ENCODE assay signal across 21 cellular contexts in the genomic region with DNA sequence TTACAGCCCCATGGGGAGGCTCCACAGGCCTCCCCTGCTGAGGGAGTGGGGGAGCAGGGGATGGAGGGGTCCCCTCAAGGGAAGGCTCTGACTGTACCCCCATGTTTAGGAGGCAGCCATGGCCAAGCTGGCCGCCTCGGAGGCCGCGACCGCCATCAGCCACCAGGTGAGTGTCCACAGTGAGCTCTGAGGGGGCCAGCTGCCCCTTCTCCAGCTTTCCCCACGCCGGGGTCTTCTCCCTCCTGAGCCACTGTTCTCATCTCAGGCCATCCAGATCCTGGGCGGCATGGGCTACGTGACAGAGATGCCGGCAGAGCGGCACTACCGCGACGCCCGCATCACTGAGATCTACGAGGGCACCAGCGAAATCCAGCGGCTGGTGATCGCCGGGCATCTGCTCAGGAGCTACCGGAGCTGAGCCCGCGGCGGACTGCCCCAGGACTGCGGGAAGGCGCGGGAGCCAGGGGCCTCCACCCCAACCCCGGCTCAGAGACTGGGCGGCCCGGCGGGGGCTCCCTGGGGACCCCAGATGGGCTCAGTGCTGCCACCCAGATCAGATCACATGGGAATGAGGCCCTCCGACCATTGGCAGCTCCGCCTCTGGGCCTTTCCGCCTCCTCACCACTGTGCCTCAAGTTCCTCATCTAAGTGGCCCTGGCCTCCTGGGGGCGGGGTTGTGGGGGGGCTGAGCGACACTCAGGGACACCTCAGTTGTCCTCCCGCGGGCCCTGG. TPM values are rescaled to one million over a fixed set of nuclear protein-coding genes. Genes with fewer than 3 reads are reported as not detected.
A peak's percentile ranks its signal among the peaks of the same experiment; 100 is the strongest.
DNase-seq lines count a peak whose midpoint lies in the region; ATAC-seq and TF ChIP-seq lines count a peak whose summit lies in the region.
"Had no signal": no experiment of that assay in that cellular context is flagged by ENCODE, and none has a peak within 500 bp of the region (broad histone marks: within the 10 kb centered on the region; RNA-seq: fewer than 3 reads in every experiment).

No MANE protein-coding gene starts in this region.

- no peaks in the 10 kb centered on the region for H3K4me1 Mint-ChIP-seq in chondrocyte (ENCODE audit: low read depth)
- H3K4me1 Mint-ChIP-seq: IgD-negative memory B cell had no signal

- H3K36me3 ChIP-seq in HEK293 (ENCODE audit: control insufficient read depth in 2 of 2, insufficient read depth in 1 of 2, low read length in 2 of 2) (peaks cover 0 to 19% of the 10 kb centered on the region in 2 experiments; a peak in 2 of 3 replicates), spleen (peaks cover 0 to 53% (median 14%) of the 10 kb centered on the region in 6 donors), left lung (peaks cover 0 to 32% of the 10 kb centered on the region in 2 donors), MG63 (no peaks in the 10 kb centered on the region)
- H3K36me3 ChIP-seq: BE2C, HAP-1 had no signal

- intact Hi-C loops in spleen (cut with DNase I; ENCODE audit: low total_unique reads) (no loop called here), left lung (cut with DNase I) (no loop called here)

- H3K4me3 ChIP-seq in HEK293 (ENCODE audit: low read depth, low read length) (no peak overlapping the region), spleen (no peak overlapping the region), left lung (no peak overlapping the region), MG63 (no peak overlapping the region)
- H3K4me3 ChIP-seq: HAP-1 had no signal

- no peaks in the 10 kb centered on the region for H3K9me3 Mint-ChIP-seq in chondrocyte (ENCODE audit: low read depth)
- H3K9me3 Mint-ChIP-seq: IgD-negative memory B cell had no signal

- TF ChIP-seq POLR2A in spleen (IDR thresholded peaks at IDR 0.05): no peak

- WGBS in spleen, 5 donors: 89 to 96% (median 93%) methylated on average over 23 to 38 of the region's 38 CpGs

- peaks cover 1% of the 10 kb centered on the region for H3K36me3 Mint-ChIP-seq in chondrocyte (ENCODE audit: low read depth)
- H3K36me3 Mint-ChIP-seq: IgD-negative memory B cell had no signal

- H3K9me3 ChIP-seq in HEK293 (ENCODE audit: control insufficient read depth, insufficient read depth, low read depth, low read length) (no peaks in the 10 kb centered on the region), spleen (no peaks in the 10 kb centered on the region), left lung (no peaks in the 10 kb centered on the region), MG63 (no peaks in the 10 kb centered on the region)
- H3K9me3 ChIP-seq: BE2C, HAP-1 had no signal

- POLR2A ChIA-PET in HEK293 (lab: Yijun Ruan, JAX): no interaction called here

- ATAC-seq in left lung: no peak
- ATAC-seq: Panc1, SK-N-SH treated with all-trans-retinoic acid at 6 μM for 48 hours had no signal

- peak; percentile 35 for DNase-seq in GM10266 (ENCODE audit: extremely low spot score)
- DNase-seq in chondrocyte (ENCODE audit: low spot score): peak; percentile 79
- DNase-seq in spleen: peak; percentile 69
- DNase-seq in left lung: no peak
- no peak for DNase-seq in MG63
- DNase-seq in GM20000 (ENCODE audit: low spot score): no peak
- DNase-seq: BE2C; CD4-positive, CD25-positive, alpha-beta regulatory T cell; Kasumi-1; NCI-H1105; NCI-H146; NCI-H2029 treated with DMSO at 0.1 percent for 48 hours; NCI-H345; NCI-H524; NCI-H774; NK-92 treated with Interleukin-12 subunit alpha and Interleukin-12 subunit beta, amount 100 ng/mL, for 24 hours had no signal

- H3K27me3 Mint-ChIP-seq in chondrocyte (ENCODE audit: low read depth): no peaks in the 10 kb centered on the region
- H3K27me3 Mint-ChIP-seq: CD4-positive, CD25-positive, alpha-beta regulatory T cell; IgD-negative memory B cell had no signal

- CTCF ChIA-PET in HEK293 (lab: Yijun Ruan, JAX): no interaction called here

- H3K4me3 Mint-ChIP-seq in chondrocyte (ENCODE audit: unreplicated experiment): no peak overlapping the region
- H3K4me3 Mint-ChIP-seq: CD4-positive, CD25-positive, alpha-beta regulatory T cell; IgD-negative memory B cell had no signal

- H3K4me1 ChIP-seq in HEK293 (ENCODE audit: control insufficient read depth, insufficient read depth, low read length) (no peaks in the 10 kb centered on the region), spleen (peaks cover 0 to 28% (median 7%) of the 10 kb centered on the region in 6 donors), left lung (no peaks in the 10 kb centered on the region)
- H3K4me1 ChIP-seq: BE2C, HAP-1 had no signal

- TF ChIP-seq CTCF in GM10266 (IDR thresholded peaks at IDR 0.05; ENCODE audit: control insufficient read depth, insufficient read depth, low read depth, missing control alignments): no peak
- no peak for TF ChIP-seq CTCF in HEK293 (tag by site-specific recombination; IDR thresholded peaks at IDR 0.05)
- TF ChIP-seq CTCF in chondrocyte (IDR thresholded peaks at IDR 0.05): no peak
- TF ChIP-seq CTCF in spleen (IDR thresholded peaks at IDR 0.05 in 8 of 11, conservative IDR thresholded peaks at IDR 0.05 in 3 of 11): no peak
- no peak for TF ChIP-seq CTCF in left lung (IDR thresholded peaks at IDR 0.05)
- no peak for TF ChIP-seq CTCF in GM20000 (IDR thresholded peaks at IDR 0.05; ENCODE audit: extremely low read depth, missing control alignments)

- H3K27ac Mint-ChIP-seq in chondrocyte (ENCODE audit: unreplicated experiment): no peak overlapping the region
- H3K27ac Mint-ChIP-seq: CD4-positive, CD25-positive, alpha-beta regulatory T cell; IgD-negative memory B cell had no signal

- H3K27me3 ChIP-seq in spleen (replicated peaks in 1 of 7) (no peaks in the 10 kb centered on the region), left lung (no peaks in the 10 kb centered on the region), MG63 (no peaks in the 10 kb centered on the region)
- H3K27me3 ChIP-seq: BE2C had no signal

- H3K27ac ChIP-seq in HEK293 (ENCODE audit: extremely low read depth, low read depth, low read length): no peak overlapping the region
- H3K27ac ChIP-seq in spleen: peak overlapping the region in 6 of 8 donors; percentile 13 to 89 (median 81)
- H3K27ac ChIP-seq in left lung: no peak overlapping the region

TF ChIP-seq in HEK293, 187 proteins besides CTCF, POLR2A, EP300 and RAD21:
- TF ChIP-seq ZFHX2 (tag by site-specific recombination; conservative IDR thresholded peaks at IDR 0.05) (0 out of 2 replicates have a peak, but pooled peaks have one; percentile 7), ZNF23 (tag by site-specific recombination; IDR thresholded peaks at IDR 0.05; ENCODE audit: borderline replicate concordance) (no peak)
TF ChIP-seq in HEK293: peak in this region for 1.

RNA-seq across cellular contexts. Expression of a gene that starts 13.6 kb away (rescaled TPM):
- total RNA-seq in chondrocyte (6.8 to 7.2 TPM (median 7.0 TPM) in 3 replicates), spleen (10 to 100 TPM; 21.4 to 55.1 (median 35.1) TPM), left lung (10 to 100 TPM; 17.3 to 20.6 TPM)
- polyA plus RNA-seq in spleen: 10 to 100 TPM; 21.2 to 66.4 (median 40.1) TPM
- total RNA-seq in MG63 (2014; rRNA removed; shearing (Covaris generic); ENCODE audit: low replicate concordance): 6.4 and 7.5 TPM in 2 replicates

RNA-seq across cellular contexts. Expression of a gene that starts 28.9 kb away (rescaled TPM):
- total RNA-seq in chondrocyte (21.9 to 22.7 TPM (median 22.3 TPM) in 3 replicates), spleen (10 to 100 TPM; 13.0 to 32.2 (median 29.8) TPM), left lung (10 to 100 TPM; 23.3 to 28.3 TPM)
- polyA plus RNA-seq in spleen: 10 to 100 TPM in 1 of 3 donors, 1 to 10 TPM in 2; 5.5 to 17.3 (median 8.1) TPM
- 30.8 and 43.8 TPM in 2 replicates for total RNA-seq in MG63 (2014; rRNA removed; shearing (Covaris generic); ENCODE audit: low replicate concordance)

RNA-seq across cellular contexts. Expression of a gene that starts 52.2 kb away (rescaled TPM):
- total RNA-seq in chondrocyte: 143 to 204 TPM (median 144 TPM) in 3 replicates
- total RNA-seq in spleen: 100 to 1,000 TPM in 1 of 7 donors, 10 to 100 TPM in 6; 60.1 to 117 (median 78.5) TPM
- 10 to 100 TPM in 2 of 3 donors, 1 to 10 TPM in 1; 7.7 to 22.6 (median 10.9) TPM for polyA plus RNA-seq in spleen
- total RNA-seq in left lung: 100 to 1,000 TPM; 178 to 180 TPM
- 128 and 143 TPM in 2 replicates for total RNA-seq in MG63 (2014; rRNA removed; shearing (Covaris generic); ENCODE audit: low replicate concordance)

Comparison
In these comparisons a context has a peak if more than half of its experiments do, and no peak if none do; other contexts are left out.
1. DNase-seq: peak in GM10266 (single experiment), chondrocyte (single experiment) and spleen (single experiment); none in left lung (0 of 2), MG63 (single experiment) and GM20000 (single experiment).
2. H3K27ac ChIP-seq: peak in spleen (6 of 8); none in HEK293 (single experiment) and left lung (0 of 2).